In genomic region chr3:120094776-120095225, GRCh38 we compare ENCODE assay signal across 9 cellular contexts. TPM values are rescaled to one million over a fixed set of nuclear protein-coding genes. Genes with fewer than 3 reads are reported as not detected.
DNase-seq lines count a peak whose midpoint lies in the region; ATAC-seq and TF ChIP-seq lines count a peak whose summit lies in the region.
"Had no signal": no experiment of that assay in that cellular context is flagged by ENCODE, and none has a peak within 500 bp of the region (broad histone marks: within the 10 kb centered on the region; RNA-seq: fewer than 3 reads in every experiment).

No MANE protein-coding gene starts in this region.

- DNase-seq in AG08396 (ENCODE audit: low spot score), result peak; percentile 96
- DNase-seq in NCI-H1694 (lab: John Stamatoyannopoulos, UW), result peak; percentile 100
- peak in 20 of 34 experiments; percentile 89 to 99 (median 98) for DNase-seq in T-cell
- DNase-seq in coronary artery (ENCODE audit: low spot score), result peak; percentile 100
- DNase-seq in stimulated activated CD4-positive, alpha-beta T cell treated with anti-CD3 and anti-CD28 coated beads, Interleukin-4, amount 100 ng/mL, for 24 hours, result peak; percentile 99

- POLR2A ChIA-PET in T-cell (lab: Charles Lee), result interaction anchor here (0.5 to 1.8 kb wide), 19 partner anchors 16 to 1925 kb away, joined by 3 to 15 read pairs (median 4); partner anchors contain the start of genes NDUFB4 (in 2 of the 2), COX17 (in 1 of the 2), LRRC58 (in 1 of the 2) and TIMMDC1 (in 1 of the 2)

- H3K36me3 Mint-ChIP-seq in T-cell, result peaks cover 6% of the 10 kb centered on the region

- H3K4me1 Mint-ChIP-seq in T-cell, result peaks cover 22 to 29% (median 25%) of the 10 kb centered on the region in 3 donors

- no peaks in the 10 kb centered on the region for H3K9me3 Mint-ChIP-seq in T-cell
- H3K9me3 Mint-ChIP-seq: T-helper 1 cell treated with Interleukin-12 subunit alpha and Interleukin-12 subunit beta and Interleukin-4 antibody, amounts not matched to agents 30 μg/mL and 1 μg/mL, for 36 hours had no signal

- TF ChIP-seq POLR2A in GM18505 (IDR thresholded peaks at IDR 0.05; ENCODE audit: borderline replicate concordance, extremely low read depth, insufficient read depth, insufficient read length), result no peak

- H3K4me3 ChIP-seq in coronary artery, result peak overlapping the region; percentile 88

- ATAC-seq in GM18505 (IDR thresholded peaks at IDR 0.05; ENCODE audit: unreplicated experiment) (peak; percentile 60), HG02970 (IDR thresholded peaks at IDR 0.05; ENCODE audit: low FRiP score, unreplicated experiment) (peak; percentile 74), T-cell (replicated peaks in 1 of 4) (peak; percentile 66 to 71 (median 68))

- H3K27me3 Mint-ChIP-seq in T-cell, result no peaks in the 10 kb centered on the region

- H3K27ac ChIP-seq in coronary artery, result peak overlapping the region; percentile 99 to 100
- peak overlapping the region; percentile 97 for H3K27ac ChIP-seq in layer of hippocampus (ENCODE audit: low read depth, low read length)

- no peaks in the 10 kb centered on the region for H3K27me3 ChIP-seq in layer of hippocampus (ENCODE audit: control insufficient read depth, insufficient read depth, low read length)

- H3K27ac Mint-ChIP-seq in T-cell, result peak overlapping the region in 1 of 2 donors; percentile 98
- H3K27ac Mint-ChIP-seq: T-helper 1 cell treated with Interleukin-12 subunit alpha and Interleukin-12 subunit beta and Interleukin-4 antibody, amounts not matched to agents 30 μg/mL and 1 μg/mL, for 36 hours had no signal

- TF ChIP-seq CTCF in coronary artery (IDR thresholded peaks at IDR 0.05), result no peak

- CTCF ChIA-PET in T-cell (lab: Charles Lee), result interaction anchor here (0.5 to 2.3 kb wide), 13 partner anchors 22 to 501 kb away, joined by 3 to 14 read pairs (median 4); partner anchors contain the start of genes LRRC58 (in 1 of the 2) and NDUFB4 (in 1 of the 2)

- H3K4me3 Mint-ChIP-seq in T-cell, result no peak overlapping the region
- H3K4me3 Mint-ChIP-seq: T-helper 1 cell treated with Interleukin-12 subunit alpha and Interleukin-12 subunit beta and Interleukin-4 antibody, amounts not matched to agents 30 μg/mL and 1 μg/mL, for 36 hours had no signal

RNA-seq across cellular contexts. Expression of gene GSK3B, which starts 0.6 kb away (rescaled TPM):
- 10 to 100 TPM; 30.5 to 47.9 (median 32.7) TPM for total RNA-seq in T-cell

Comparison
In these comparisons a context has a peak if more than half of its experiments do, and no peak if none do; other contexts are left out.
1. Peak in every context shown above with its lines: DNase-seq, ATAC-seq, H3K4me3 ChIP-seq and H3K27ac ChIP-seq.